In the genomic region with DNA sequence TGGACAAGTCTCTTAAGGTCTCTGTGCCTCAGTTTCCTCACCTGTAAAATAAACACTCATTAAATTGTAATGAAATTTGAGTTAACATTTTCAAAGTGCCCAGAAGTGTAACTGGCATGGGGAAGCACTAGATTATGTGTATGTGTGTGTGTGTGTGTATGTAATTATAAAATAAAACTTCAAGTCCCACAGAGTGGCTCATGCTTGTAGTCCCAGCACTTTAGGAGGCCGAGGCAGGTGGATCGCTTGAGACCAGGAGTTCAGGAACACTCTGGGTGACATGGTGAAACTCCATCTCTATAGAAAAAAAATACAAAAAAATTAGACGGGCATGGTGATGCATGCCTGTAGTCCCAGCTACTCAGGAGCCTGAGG, we compare ENCODE assay signal across 4 cellular contexts.
"Had no signal": no experiment of that assay in that cellular context is flagged by ENCODE, and none has a peak within 500 bp of the region (broad histone marks: within the 10 kb centered on the region; RNA-seq: fewer than 3 reads in every experiment).

No MANE protein-coding gene starts in this region.

- H3K27ac Mint-ChIP-seq: IgD-negative memory B cell had no signal

- DNase-seq: IMR-90 had no signal

- ATAC-seq: HepG2, K562 had no signal

- H3K4me1 Mint-ChIP-seq: IgD-negative memory B cell had no signal

- H3K9me3 Mint-ChIP-seq: IgD-negative memory B cell had no signal

- H3K36me3 Mint-ChIP-seq: IgD-negative memory B cell had no signal

- H3K4me3 Mint-ChIP-seq: IgD-negative memory B cell had no signal
